31 cellular contexts compared by ENCODE assay signal in the genomic region with DNA sequence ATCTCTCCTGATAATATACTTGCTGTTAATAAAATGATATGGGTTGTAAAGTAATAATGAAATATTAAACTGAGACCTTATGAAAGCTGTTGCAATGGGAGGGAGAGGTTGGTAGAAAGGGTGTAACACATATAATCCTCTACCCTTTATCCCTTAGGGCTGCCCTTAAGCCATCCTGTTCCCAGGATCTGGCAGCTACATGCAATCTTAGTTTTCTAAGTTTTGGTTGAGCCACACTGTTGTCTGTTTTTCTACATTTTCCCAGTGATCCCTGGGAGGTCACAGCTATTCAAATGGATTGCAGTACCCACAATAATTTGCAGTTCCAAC.
"Had no signal": no experiment of that assay in that cellular context is flagged by ENCODE, and none has a peak within 500 bp of the region (broad histone marks: within the 10 kb centered on the region; RNA-seq: fewer than 3 reads in every experiment).

No MANE protein-coding gene starts in this region.

- H3K27ac ChIP-seq: heart right ventricle, hepatocyte, left lung, lower lobe of right lung, neural progenitor cell, neutrophil, parathyroid adenoma, right atrium auricular region, right lobe of liver, suprapubic skin, thoracic aorta, tibial artery, uterus had no signal

- H3K4me3 ChIP-seq: heart right ventricle, hepatocyte, left lung, lower lobe of right lung, neural progenitor cell, right atrium auricular region, right lobe of liver, suprapubic skin, thoracic aorta, tibial artery, uterus had no signal

- H3K4me3 Mint-ChIP-seq: immature natural killer cell; mesothelial cell of epicardium; natural killer cell; nephron progenitor cell; neural progenitor cell; stimulated activated naive CD8-positive, alpha-beta T cell treated with anti-CD3 and anti-CD28 coated beads, Interleukin-15, Interleukin-2, amounts not matched to agents 100 ng/mL and 50 ng/mL, for 24 hours had no signal

- H3K36me3 Mint-ChIP-seq: immature natural killer cell, natural killer cell had no signal

- H3K9me3 Mint-ChIP-seq: immature natural killer cell; mesothelial cell of epicardium; naive B cell; natural killer cell; stimulated activated naive CD8-positive, alpha-beta T cell treated with anti-CD3 and anti-CD28 coated beads, Interleukin-15, Interleukin-2, amounts not matched to agents 100 ng/mL and 50 ng/mL, for 24 hours had no signal

- FAIRE-seq: islet of Langerhans, kidney had no signal

- DNase-seq: heart right ventricle; immature natural killer cell; kidney; left colon; left lung; lower lobe of right lung; mammary epithelial cell; mesendoderm; naive B cell; natural killer cell; nephron progenitor cell; occipital lobe; right lobe of liver; stimulated activated CD4-positive, alpha-beta T cell treated with anti-CD3 and anti-CD28 coated beads, Interleukin-12 subunit alpha, Interleukin-12 subunit beta, amount 100 ng/mL, for 4 hours; stimulated activated CD4-positive, alpha-beta T cell treated with anti-CD3 and anti-CD28 coated beads, Interleukin-15, amount 100 ng/mL, for 24 hours; stimulated activated CD4-positive, alpha-beta T cell treated with anti-CD3 and anti-CD28 coated beads, Interleukin-2, amount 100 ng/mL, for 24 hours; stimulated activated CD4-positive, alpha-beta T cell treated with anti-CD3 and anti-CD28 coated beads, Interleukin-4, amount 100 ng/mL, for 1 hour; stimulated activated naive CD4-positive, alpha-beta T cell; tibial artery; trophoblast cell; uterus had no signal

- H3K4me1 ChIP-seq: parathyroid adenoma, right atrium auricular region, uterus had no signal

- H3K27me3 ChIP-seq: heart right ventricle, hepatocyte, left lung, neural progenitor cell, neutrophil, right atrium auricular region, right lobe of liver, suprapubic skin, tibial artery, uterus had no signal

- H3K27ac Mint-ChIP-seq: immature natural killer cell, mesothelial cell of epicardium, natural killer cell, nephron progenitor cell, neural progenitor cell had no signal

- H3K36me3 ChIP-seq: heart right ventricle, left lung, lower lobe of right lung, neural progenitor cell, neutrophil, right atrium auricular region, right lobe of liver, suprapubic skin, thoracic aorta, tibial artery, uterus had no signal

- H3K27me3 Mint-ChIP-seq: naive B cell; stimulated activated naive CD8-positive, alpha-beta T cell treated with anti-CD3 and anti-CD28 coated beads, Interleukin-15, Interleukin-2, amounts not matched to agents 100 ng/mL and 50 ng/mL, for 24 hours had no signal

- ATAC-seq: left colon, left lung, lower lobe of right lung, natural killer cell, right lobe of liver had no signal

- H3K9me3 ChIP-seq: heart right ventricle, left lung, lower lobe of right lung, neutrophil, right atrium auricular region, right lobe of liver, suprapubic skin, thoracic aorta, tibial artery, uterus had no signal
